8 cellular contexts compared by ENCODE assay signal in the genomic region with DNA sequence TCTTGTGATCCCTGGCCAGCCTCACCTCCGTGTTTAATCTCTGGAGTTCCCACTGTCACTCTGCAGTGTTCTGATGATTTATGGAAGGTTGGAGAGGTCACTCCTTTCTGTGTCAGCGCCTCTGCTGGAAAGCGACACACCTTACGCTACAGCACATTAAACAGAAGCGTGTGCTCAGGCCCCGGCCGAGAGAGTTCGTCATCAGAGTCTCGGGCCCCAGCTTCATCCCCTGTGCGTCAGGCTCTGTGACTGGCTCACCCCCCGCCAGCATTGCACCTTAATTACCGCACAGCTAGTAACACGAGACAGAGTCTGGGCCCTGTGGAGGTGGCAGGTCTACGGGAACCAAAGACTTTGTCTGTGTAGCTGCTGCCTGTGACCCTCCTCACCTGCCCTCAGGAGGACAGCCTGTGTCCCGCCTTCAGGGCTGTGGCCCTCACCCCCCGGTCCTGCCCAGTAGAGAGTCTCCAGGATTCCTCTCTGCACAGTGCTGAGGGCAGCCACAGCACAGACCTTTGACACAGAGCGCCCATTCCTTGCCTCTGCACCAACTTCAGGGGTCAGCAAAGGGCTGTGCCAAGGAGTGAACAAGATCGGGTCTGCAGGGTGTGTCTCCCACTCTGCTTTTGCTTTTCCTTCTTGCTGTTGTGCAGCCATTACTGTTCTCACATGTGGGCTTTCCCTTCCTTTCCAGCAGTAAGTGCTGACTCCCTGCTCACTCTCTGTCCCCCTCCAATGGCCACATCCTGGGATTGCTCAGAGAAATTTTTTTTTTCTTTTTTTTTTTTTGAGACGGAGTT.
DNase-seq lines count a peak whose midpoint lies in the region; ATAC-seq and TF ChIP-seq lines count a peak whose summit lies in the region.

No MANE protein-coding gene starts in this region.

- peak in 4 of 6 experiments; percentile 42 to 70 (median 62) for TF ChIP-seq CTCF in Peyer's patch (IDR thresholded peaks at IDR 0.05)

- ATAC-seq in GM19351 (IDR thresholded peaks at IDR 0.05; ENCODE audit: unreplicated experiment): no peak

- peak overlapping the region; percentile 17 to 87 (median 65) for H3K27ac ChIP-seq in Peyer's patch

- DNase-seq in Daoy (ENCODE audit: low read depth) (peak; percentile 76), Peyer's patch (peak in 2 of 3 donors; percentile 73 to 78), dermis microvascular lymphatic vessel endothelial cell (ENCODE audit: low read depth in 2 of 2) (peak; percentile 55 to 70), medulla oblongata (ENCODE audit: extremely low spot score) (peak; percentile 63), T-helper 1 cell (no peak)
- peak; percentile 65 for DNase-seq in Jurkat, Clone E6-1 (ENCODE audit: low read depth, low spot score)
- DNase-seq in activated naive CD4-positive, alpha-beta T cell treated with anti-CD3 and anti-CD28 coated beads, Interleukin-2, amount 50 U/mL, for 16 hours: no peak

- no peak overlapping the region for H3K4me3 ChIP-seq in Jurkat, Clone E6-1 (ENCODE audit: low read length)
- H3K4me3 ChIP-seq in Peyer's patch: peak overlapping the region in 1 of 4 donors; percentile 12

- peaks cover 0 to 42% (median 5%) of the 10 kb centered on the region in 4 donors for H3K4me1 ChIP-seq in Peyer's patch

- no peak for TF ChIP-seq POLR2A in Peyer's patch (IDR thresholded peaks at IDR 0.05)

- H3K9me3 ChIP-seq in Peyer's patch: no peaks in the 10 kb centered on the region

- peaks cover 0 to 21% (median 0%) of the 10 kb centered on the region in 3 donors for H3K36me3 ChIP-seq in Peyer's patch

- no peaks in the 10 kb centered on the region for H3K27me3 ChIP-seq in Peyer's patch

Comparison
In these comparisons a context has a peak if more than half of its experiments do, and no peak if none do; other contexts are left out.
1. DNase-seq: peak in Daoy (single experiment), Jurkat, Clone E6-1 (single experiment), Peyer's patch (2 of 3), dermis microvascular lymphatic vessel endothelial cell (2 of 2) and medulla oblongata (single experiment); none in T-helper 1 cell (0 of 5) and activated naive CD4-positive, alpha-beta T cell treated with anti-CD3 and anti-CD28 coated beads, Interleukin-2, amount 50 U/mL, for 16 hours (single experiment).